ENCODE assay signal across 9 cellular contexts in genomic region chr2:95475025-95475424, GRCh38. TPM values are rescaled to one million over a fixed set of nuclear protein-coding genes. Genes with fewer than 3 reads are reported as not detected.
"Had no signal": no experiment of that assay in that cellular context is flagged by ENCODE, and none has a peak within 500 bp of the region (broad histone marks: within the 10 kb centered on the region; RNA-seq: fewer than 3 reads in every experiment).

No MANE protein-coding gene starts in this region.

RNA-seq across cellular contexts. Expression of gene TRIM43B, which starts 9.5 kb away (rescaled TPM):
- total RNA-seq: PC-3, PC-9, Peyer's patch, Right ventricle myocardium inferior, Right ventricle myocardium superior, RPMI7951, SJCRH30, SJSA1, SK-MEL-5 had no signal
